Comparison of ENCODE assay signal across 8 cellular contexts in genomic region chr5:132776077-132776931, GRCh38. TPM values are rescaled to one million over a fixed set of nuclear protein-coding genes. Genes with fewer than 3 reads are reported as not detected.
DNase-seq lines count a peak whose midpoint lies in the region; ATAC-seq, FAIRE-seq and TF ChIP-seq lines count a peak whose summit lies in the region.

No MANE protein-coding gene starts in this region.

- no peak overlapping the region for H3K27ac ChIP-seq in CD4-positive, CD25-positive, alpha-beta regulatory T cell (ENCODE audit: insufficient read depth, low read length, poor library complexity, severe bottlenecking)
- H3K27ac ChIP-seq in KMS-11 (no peak overlapping the region), astrocyte (ENCODE audit: low read depth, low read length) (no peak overlapping the region)

- H3K4me2 ChIP-seq in KMS-11 (peak overlapping the region; percentile 57), astrocyte (ENCODE audit: low read length) (peak overlapping the region; percentile 94)

- no peaks in the 10 kb centered on the region for H3K9me3 ChIP-seq in CD4-positive, CD25-positive, alpha-beta regulatory T cell (ENCODE audit: control insufficient read depth in 2 of 2, low read length in 2 of 2)
- H3K9me3 ChIP-seq in astrocyte (ENCODE audit: insufficient read depth, low read depth, low read length), result no peaks in the 10 kb centered on the region

- no peaks in the 10 kb centered on the region for H3K36me3 ChIP-seq in CD4-positive, CD25-positive, alpha-beta regulatory T cell (ENCODE audit: control insufficient read depth, insufficient read depth, low read length)
- no peaks in the 10 kb centered on the region for H3K36me3 ChIP-seq in KMS-11 (ENCODE audit: insufficient read depth)
- no peaks in the 10 kb centered on the region for H3K36me3 ChIP-seq in astrocyte (ENCODE audit: insufficient read depth, low read length)

- ATAC-seq in CD4-positive, CD25-positive, alpha-beta regulatory T cell (ENCODE audit: low read depth in 2 of 2), result no peak
- peak; percentile 30 for ATAC-seq in GM19395 (IDR thresholded peaks at IDR 0.05; ENCODE audit: unreplicated experiment)

- no peaks in the 10 kb centered on the region for H3K36me3 Mint-ChIP-seq in CD4-positive, CD25-positive, alpha-beta regulatory T cell
- peaks cover 3% of the 10 kb centered on the region for H3K36me3 Mint-ChIP-seq in astrocyte (ENCODE audit: low read depth, unreplicated experiment)

- peak overlapping the region; percentile 74 to 83 (median 81) for H3K4me3 Mint-ChIP-seq in CD4-positive, CD25-positive, alpha-beta regulatory T cell
- H3K4me3 Mint-ChIP-seq in astrocyte (ENCODE audit: unreplicated experiment), result peak overlapping the region; percentile 92

- H3K79me2 ChIP-seq in KMS-11 (ENCODE audit: insufficient read depth, low read depth), result peaks cover 4% of the 10 kb centered on the region; the same call in 1 of the 2 replicates
- peaks cover 62% of the 10 kb centered on the region for H3K79me2 ChIP-seq in astrocyte (ENCODE audit: insufficient read depth, low read length)

- TF ChIP-seq CTCF in KMS-11 (conservative IDR thresholded peaks at IDR 0.05; ENCODE audit: low read depth, low read length) (no peak), astrocyte (IDR thresholded peaks at IDR 0.05; ENCODE audit: insufficient read depth, low read depth, low read length) (no peak)

- peaks cover 20% of the 10 kb centered on the region for H3K27me3 ChIP-seq in CD4-positive, CD25-positive, alpha-beta regulatory T cell (ENCODE audit: control insufficient read depth, insufficient read depth, low read length)
- H3K27me3 ChIP-seq in KMS-11 (ENCODE audit: insufficient read depth, low read depth) (no peaks in the 10 kb centered on the region), astrocyte (ENCODE audit: insufficient read depth, low read length) (no peaks in the 10 kb centered on the region)

- no peaks in the 10 kb centered on the region for H4K20me1 ChIP-seq in KMS-11 (ENCODE audit: insufficient read depth)
- peaks cover 41% of the 10 kb centered on the region for H4K20me1 ChIP-seq in astrocyte (ENCODE audit: insufficient read depth, low read length)

- DNase-seq in CD4-positive, CD25-positive, alpha-beta regulatory T cell, result no peak
- DNase-seq in astrocyte (ENCODE audit: low read depth) (peak; percentile 25), hypothalamus (lab: John Stamatoyannopoulos, UW) (peak in 34 of 51 donors; percentile 17 to 78 (median 50)), retina (peak; percentile 62), AG08395 (ENCODE audit: low spot score) (no peak), inferior parietal cortex (ENCODE audit: extremely low spot score) (no peak)

- H3K9me3 Mint-ChIP-seq in CD4-positive, CD25-positive, alpha-beta regulatory T cell, result peaks cover 0 to 5% (median 0%) of the 10 kb centered on the region in 7 donors
- no peaks in the 10 kb centered on the region for H3K9me3 Mint-ChIP-seq in astrocyte (ENCODE audit: unreplicated experiment)

- peaks cover 37% of the 10 kb centered on the region for H3K27me3 Mint-ChIP-seq in CD4-positive, CD25-positive, alpha-beta regulatory T cell
- no peaks in the 10 kb centered on the region for H3K27me3 Mint-ChIP-seq in astrocyte (ENCODE audit: low read depth, unreplicated experiment)

- H3K4me1 Mint-ChIP-seq in CD4-positive, CD25-positive, alpha-beta regulatory T cell, result peaks cover 12 to 23% (median 18%) of the 10 kb centered on the region in 4 donors
- peaks cover 44% of the 10 kb centered on the region for H3K4me1 Mint-ChIP-seq in astrocyte (ENCODE audit: low read depth, unreplicated experiment)

- H3K9ac ChIP-seq in KMS-11, result peak overlapping the region; percentile 93; the same call in 1 of the 2 replicates
- H3K9ac ChIP-seq in astrocyte (ENCODE audit: low read length), result peak overlapping the region; percentile 79

- no peak overlapping the region for H3K4me3 ChIP-seq in CD4-positive, CD25-positive, alpha-beta regulatory T cell (ENCODE audit: low read depth, low read length)
- H3K4me3 ChIP-seq in KMS-11 (IDR thresholded peaks at IDR 0.05; ENCODE audit: insufficient read depth, low read depth, low read length) (no peak overlapping the region), astrocyte (ENCODE audit: insufficient read depth, low read depth, low read length) (peak overlapping the region; percentile 77)

- H3K4me1 ChIP-seq in CD4-positive, CD25-positive, alpha-beta regulatory T cell (ENCODE audit: control insufficient read depth, insufficient read depth, low read length, poor library complexity, severe bottlenecking), result peaks cover 18% of the 10 kb centered on the region
- H3K4me1 ChIP-seq in KMS-11 (ENCODE audit: low read depth, poor library complexity, severe bottlenecking) (peaks cover 52% of the 10 kb centered on the region), astrocyte (ENCODE audit: insufficient read depth, low read length) (peaks cover 4% of the 10 kb centered on the region)

- no peak for FAIRE-seq in astrocyte (lab: Jason Lieb, UNC)

- H2AFZ ChIP-seq in KMS-11 (ENCODE audit: low read depth), result 0 out of 2 replicates have a peak overlapping the region, but pooled peaks have one; percentile 92
- H2AFZ ChIP-seq in astrocyte (ENCODE audit: low read depth, low read length), result peak overlapping the region; percentile 71

- H3K27ac Mint-ChIP-seq in CD4-positive, CD25-positive, alpha-beta regulatory T cell, result no peak overlapping the region
- peak overlapping the region; percentile 79 for H3K27ac Mint-ChIP-seq in astrocyte (ENCODE audit: unreplicated experiment)

RNA-seq across cellular contexts. Expression of gene SEPTIN8, which starts 0.7 kb away (rescaled TPM):
- 12.4 TPM for total RNA-seq in CD4-positive, CD25-positive, alpha-beta regulatory T cell
- polyA plus RNA-seq in CD4-positive, CD25-positive, alpha-beta regulatory T cell, result 1 to 10 TPM in 2 of 4 donors, under 1 TPM in 2; 0.46 to 1.5 (median 0.99) TPM
- 97.5 and 106 TPM in 2 replicates for total RNA-seq in astrocyte

RNA-seq across cellular contexts. Expression of gene CCNI2, which starts 29.1 kb away (rescaled TPM):
- total RNA-seq in CD4-positive, CD25-positive, alpha-beta regulatory T cell, result 9.2 TPM
- polyA plus RNA-seq in CD4-positive, CD25-positive, alpha-beta regulatory T cell, result 1 to 10 TPM; 2.1 to 2.8 (median 2.6) TPM
- 0.16 and 0.24 TPM in 2 replicates for total RNA-seq in astrocyte

RNA-seq across cellular contexts. Expression of gene SOWAHA, which starts 36.8 kb away (rescaled TPM):
- not detected for total RNA-seq in CD4-positive, CD25-positive, alpha-beta regulatory T cell
- polyA plus RNA-seq in CD4-positive, CD25-positive, alpha-beta regulatory T cell, result not detected
- 0.10 and 0.20 TPM in 2 replicates for total RNA-seq in astrocyte

RNA-seq across cellular contexts. Expression of gene KIF3A, which starts 39.0 kb away (rescaled TPM):
- total RNA-seq in CD4-positive, CD25-positive, alpha-beta regulatory T cell, result 12.5 TPM
- polyA plus RNA-seq in CD4-positive, CD25-positive, alpha-beta regulatory T cell, result 10 to 100 TPM in 3 of 4 donors, 1 to 10 TPM in 1; 9.9 to 13.2 (median 11.6) TPM
- 25.4 and 25.6 TPM in 2 replicates for total RNA-seq in astrocyte

RNA-seq across cellular contexts. Expression of gene SHROOM1, which starts 54.1 kb away (rescaled TPM):
- 0.12 TPM for total RNA-seq in CD4-positive, CD25-positive, alpha-beta regulatory T cell
- not detected for polyA plus RNA-seq in CD4-positive, CD25-positive, alpha-beta regulatory T cell
- total RNA-seq in astrocyte, result 5.0 TPM in 2 replicates

Comparison
In these comparisons a context has a peak if more than half of its experiments do, and no peak if none do; other contexts are left out.
1. DNase-seq: peak in astrocyte (single experiment), hypothalamus (34 of 51) and retina (single experiment); none in CD4-positive, CD25-positive, alpha-beta regulatory T cell (0 of 3), AG08395 (single experiment) and inferior parietal cortex (single experiment).